ENCODE assay signal across 5 cellular contexts in the genomic region with DNA sequence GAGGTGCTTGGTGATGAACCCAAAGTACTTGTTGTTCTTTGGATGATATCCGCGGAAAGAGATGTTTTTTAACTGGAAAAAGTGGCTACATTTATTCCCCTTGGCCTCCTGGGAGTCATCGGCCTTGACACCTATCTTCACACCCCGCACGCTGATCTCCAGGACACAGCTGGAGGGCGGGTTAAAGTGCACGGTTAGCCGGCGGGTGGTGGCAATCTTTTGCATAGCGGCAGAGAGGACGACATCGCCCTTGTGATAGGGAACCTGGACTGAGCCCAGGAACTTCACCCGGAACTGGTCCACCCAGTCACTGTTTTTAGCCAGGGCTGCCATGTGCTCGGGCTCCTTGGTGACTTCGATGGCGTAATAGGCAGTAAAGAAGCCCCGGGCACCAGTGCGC.
DNase-seq lines count a peak whose midpoint lies in the region; ATAC-seq, FAIRE-seq and TF ChIP-seq lines count a peak whose summit lies in the region.
"Not testable (repeated sequence)": the region's sequence is repeated elsewhere in the genome, so short reads cannot be mapped to it uniquely, and the experiment has no call there.

No MANE protein-coding gene starts in this region.

- in situ Hi-C loops in K562 (cut with MboI): loop anchor here (5.0 kb wide), 1 partner anchor 641 kb away; no protein-coding TSS in a partner anchor
- in situ Hi-C loops in HepG2 (cut with HindIII; ENCODE audit: extremely low pct_ligation_motif_present, low pct_unique_long_range_greater_than_20kb): not testable (repeated sequence)

- H3K9ac ChIP-seq in K562 (ENCODE audit: insufficient read depth in 1 of 2, low read depth in 2 of 2, low read length in 2 of 2); HepG2 (ENCODE audit: insufficient read depth, low read depth, low read length): not testable (repeated sequence)

- POLR2A ChIA-PET in K562 (lab: Yijun Ruan, JAX); HepG2 (lab: Yijun Ruan, JAX): not testable (repeated sequence)

- not testable (repeated sequence) for H3K4me1 Mint-ChIP-seq in GM23338; stimulated activated naive CD8-positive, alpha-beta T cell treated with anti-CD3 and anti-CD28 coated beads, Interleukin-15, amount 100 ng/mL, for 72 hours

- TF ChIP-seq RAD21 in K562 (CRISPR knock-in tag; conservative IDR thresholded peaks at IDR 0.05 in 1 of 2, IDR thresholded peaks at IDR 0.05 in 1 of 2); HepG2 (CRISPR knock-in tag; IDR thresholded peaks at IDR 0.05): not testable (repeated sequence)

- H3K27me3 Mint-ChIP-seq in GM23338 (ENCODE audit: insufficient read depth, low read depth, poor library complexity): peaks cover 11% of the 10 kb centered on the region
- H3K27me3 Mint-ChIP-seq in stimulated activated naive CD8-positive, alpha-beta T cell treated with anti-CD3 and anti-CD28 coated beads, Interleukin-15, amount 100 ng/mL, for 72 hours: not testable (repeated sequence)

- not testable (repeated sequence) for H4K20me1 ChIP-seq in GM23338 (replicated peaks; ENCODE audit: insufficient read depth); K562 (replicated peaks; ENCODE audit: control insufficient read depth, insufficient read depth, low read length); HepG2 (ENCODE audit: insufficient read depth, low read length)

- FAIRE-seq in K562 (lab: Jason Lieb, UNC): peak; percentile 73
- FAIRE-seq in HepG2 (lab: Jason Lieb, UNC): not testable (repeated sequence)

- not testable (repeated sequence) for DNase-seq in GM23338 (ENCODE audit: low spot score); K562 (ENCODE audit: extremely low read depth in 1 of 4, low spot score in 3 of 4); foreskin keratinocyte; HepG2 (ENCODE audit: low spot score); stimulated activated naive CD8-positive, alpha-beta T cell treated with anti-CD3 and anti-CD28 coated beads, Interleukin-15, amount 100 ng/mL, for 72 hours

- CTCF ChIA-PET in K562 (lab: Yijun Ruan, JAX; ENCODE audit: low intra/inter-chr PET ratio); HepG2 (lab: Yijun Ruan, JAX; ENCODE audit: low intra/inter-chr PET ratio, low total read pairs): not testable (repeated sequence)

- intact Hi-C loops in K562 (cut with micrococcal nuclease); HepG2 (cut with micrococcal nuclease; ENCODE audit: unreplicated experiment): not testable (repeated sequence)

- H3K4me3 Mint-ChIP-seq in GM23338; stimulated activated naive CD8-positive, alpha-beta T cell treated with anti-CD3 and anti-CD28 coated beads, Interleukin-15, amount 100 ng/mL, for 72 hours: not testable (repeated sequence)

- TF ChIP-seq EP300 in K562 (IDR thresholded peaks at IDR 0.05; ENCODE audit: low read length); HepG2 (IDR thresholded peaks at IDR 0.05; ENCODE audit: low read depth in 2 of 2, low read length in 2 of 2); HepG2 (CRISPR knock-in tag; IDR thresholded peaks at IDR 0.05; ENCODE audit: borderline replicate concordance): not testable (repeated sequence)

- not testable (repeated sequence) for H3K27ac ChIP-seq in GM23338 (ENCODE audit: low read depth); K562 (ENCODE audit: extremely low read depth, low read depth, low read length); foreskin keratinocyte; HepG2 (ENCODE audit: extremely low read length, insufficient read depth, low read length)

- not testable (repeated sequence) for H3K27me3 ChIP-seq in GM23338 (ENCODE audit: insufficient read depth); K562 (ENCODE audit: control insufficient read depth in 2 of 2, insufficient read depth in 2 of 2, low read length in 2 of 2); foreskin keratinocyte; HepG2 (ENCODE audit: control insufficient read depth in 1 of 2, insufficient read depth in 2 of 2, low read length in 2 of 2)

- not testable (repeated sequence) for H3K4me1 ChIP-seq in GM23338 (ENCODE audit: insufficient read depth); K562 (replicated peaks in 1 of 2; ENCODE audit: control insufficient read depth in 2 of 2, insufficient read depth in 2 of 2, low read length in 2 of 2); foreskin keratinocyte; HepG2 (ENCODE audit: insufficient read depth, low read length)

- H3K79me2 ChIP-seq in GM23338 (replicated peaks; ENCODE audit: insufficient read depth); K562 (ENCODE audit: control insufficient read depth, insufficient read depth, low read length); HepG2 (ENCODE audit: insufficient read depth, low read length): not testable (repeated sequence)

- H3K4me2 ChIP-seq in GM23338; K562 (ENCODE audit: insufficient read depth, low read length); HepG2 (ENCODE audit: low read depth, low read length): not testable (repeated sequence)

- not testable (repeated sequence) for TF ChIP-seq POLR2A in K562 (conservative IDR thresholded peaks at IDR 0.05); HepG2 (IDR thresholded peaks at IDR 0.05; ENCODE audit: insufficient read depth in 1 of 2, low read depth in 2 of 2, low read length in 2 of 2)

- H3K9me1 ChIP-seq in K562 (ENCODE audit: control insufficient read depth, insufficient read depth, low read length): not testable (repeated sequence)

- H3F3A ChIP-seq in GM23338 (replicated peaks; ENCODE audit: low read depth): not testable (repeated sequence)

- BruUV-seq in K562 (replicated peaks; lab: Mats Ljungman, UMichigan); HepG2 (replicated peaks; lab: Mats Ljungman, UMichigan): not testable (repeated sequence)

- peak; percentile 7 for ATAC-seq in GM23338
- ATAC-seq in K562: peak; percentile 81
- ATAC-seq in foreskin keratinocyte: peak; percentile 18
- peak; percentile 77 for ATAC-seq in HepG2
- ATAC-seq in stimulated activated naive CD8-positive, alpha-beta T cell treated with anti-CD3 and anti-CD28 coated beads, Interleukin-15, amount 100 ng/mL, for 72 hours: peak; percentile 6

- H3K9me3 ChIP-seq in K562 (replicated peaks; ENCODE audit: control insufficient read depth, insufficient read depth, low read depth, low read length); HepG2 (ENCODE audit: low read length): not testable (repeated sequence)

- H3K36me3 ChIP-seq in GM23338 (ENCODE audit: insufficient read depth); K562 (ENCODE audit: control insufficient read depth, insufficient read depth, low read length); HepG2 (replicated peaks in 1 of 2; ENCODE audit: control insufficient read depth in 1 of 2, insufficient read depth in 2 of 2, low read length in 2 of 2): not testable (repeated sequence)

- H3K36me3 Mint-ChIP-seq in GM23338 (ENCODE audit: low read depth): not testable (repeated sequence)

- H3K4me3 ChIP-seq in GM23338; K562; HepG2 (replicated peaks in 1 of 3; ENCODE audit: insufficient read depth in 1 of 3, low read depth in 2 of 3, low read length in 3 of 3): not testable (repeated sequence)

- H2AFZ ChIP-seq in GM23338; K562 (ENCODE audit: low read depth, low read length); HepG2 (ENCODE audit: low read length): not testable (repeated sequence)

- 45% methylated on average over 8 of the region's 18 CpGs for WGBS in K562 (ENCODE audit: insufficient coverage, low coverage, missing lambda C conversion rate)
- 71% methylated on average over 5 of the region's 18 CpGs for WGBS in HepG2 (ENCODE audit: low lambda C conversion rate)

- H3K9me3 Mint-ChIP-seq in GM23338; stimulated activated naive CD8-positive, alpha-beta T cell treated with anti-CD3 and anti-CD28 coated beads, Interleukin-15, amount 100 ng/mL, for 72 hours: not testable (repeated sequence)

- TF ChIP-seq CTCF in GM23338 (conservative IDR thresholded peaks at IDR 0.05; ENCODE audit: low read depth in 2 of 2); K562 (IDR thresholded peaks at IDR 0.05 in 2 of 3, conservative IDR thresholded peaks at IDR 0.05 in 1 of 3; ENCODE audit: insufficient read depth in 2 of 3, low read depth in 1 of 3, low read length in 3 of 3); foreskin keratinocyte (conservative IDR thresholded peaks at IDR 0.05); HepG2 (CRISPR knock-in tag; IDR thresholded peaks at IDR 0.05): not testable (repeated sequence)

- H3K9me2 ChIP-seq in GM23338 (ENCODE audit: insufficient read depth): not testable (repeated sequence)

- not testable (repeated sequence) for H3K27ac Mint-ChIP-seq in GM23338; stimulated activated naive CD8-positive, alpha-beta T cell treated with anti-CD3 and anti-CD28 coated beads, Interleukin-15, amount 100 ng/mL, for 72 hours

TF ChIP-seq in HepG2, 621 proteins besides CTCF, POLR2A, EP300 and RAD21 (continues in another document):
- TF ChIP-seq HNF4A (CRISPR knock-in tag; IDR thresholded peaks at IDR 0.05): peak; percentile 40; the same call in 1 of the 2 replicates
- TF ChIP-seq NR2C2 (CRISPR knock-in tag; IDR thresholded peaks at IDR 0.05; ENCODE audit: borderline replicate concordance): 0 out of 2 replicates have a peak, but pooled peaks have one; percentile 21

Comparison
In these comparisons a context has a peak if more than half of its experiments do, and no peak if none do; other contexts are left out.
1. ATAC-seq: peak in every context shown above with its lines; median percentile 81 in K562; 77 in HepG2; 18 in foreskin keratinocyte; 7 in GM23338; 6 in stimulated activated naive CD8-positive, alpha-beta T cell treated with anti-CD3 and anti-CD28 coated beads, Interleukin-15, amount 100 ng/mL, for 72 hours.